8 cellular contexts compared by ENCODE assay signal in genomic region chr17:37047631-37048104, GRCh38.
DNase-seq lines count a peak whose midpoint lies in the region; ATAC-seq, FAIRE-seq and TF ChIP-seq lines count a peak whose summit lies in the region.

No MANE protein-coding gene starts in this region.

- H3K4me3 ChIP-seq in pancreas (no peak overlapping the region), tibial nerve (no peak overlapping the region)

- H3K27me3 ChIP-seq in pancreas (no peaks in the 10 kb centered on the region), tibial nerve (no peaks in the 10 kb centered on the region)

- peak overlapping the region; percentile 49 for H3K27ac Mint-ChIP-seq in activated naive CD4-positive, alpha-beta T cell treated with anti-CD3 and anti-CD28 coated beads, Interleukin-2, amount 10 ng/mL, durations not matched to agents 7 days and 5 days

- no peak for TF ChIP-seq EP300 in tibial nerve (IDR thresholded peaks at IDR 0.05)

- no peaks in the 10 kb centered on the region for H3K4me1 ChIP-seq in pancreas
- H3K4me1 ChIP-seq in tibial nerve: peaks cover 0 to 5% (median 0%) of the 10 kb centered on the region in 4 donors

- 6 to 9% methylated on average over 9 of the region's 9 CpGs for WGBS in pancreas, 2 donors
- 5 to 11% methylated on average over 9 of the region's 9 CpGs for WGBS in tibial nerve, 2 donors

- H3K27ac ChIP-seq in pancreas: no peak overlapping the region
- H3K27ac ChIP-seq in tibial nerve: no peak overlapping the region

- TF ChIP-seq CTCF in pancreas (IDR thresholded peaks at IDR 0.05) (peak; percentile 77 to 87 (median 80)), tibial nerve (IDR thresholded peaks at IDR 0.05) (peak; percentile 75 to 86 (median 81))

- peaks cover 10% of the 10 kb centered on the region for H3K4me1 Mint-ChIP-seq in activated naive CD4-positive, alpha-beta T cell treated with anti-CD3 and anti-CD28 coated beads, Interleukin-2, amount 10 ng/mL, durations not matched to agents 7 days and 5 days

- CTCF ChIA-PET in activated naive CD4-positive, alpha-beta T cell treated with anti-CD3 and anti-CD28 coated beads, Interleukin-2, amount 10 ng/mL, durations not matched to agents 7 days and 5 days (lab: Charles Lee): interaction anchor here (0.6 to 5.6 kb wide), 22 partner anchors 9 to 445 kb away, joined by 3 to 63 read pairs (median 3); partner anchors contain the start of genes AATF and MRM1

- no peak for FAIRE-seq in pancreas (lab: Jason Lieb, UNC)

- TF ChIP-seq POLR2A in tibial nerve (IDR thresholded peaks at IDR 0.05): no peak

- peak; percentile 85 for DNase-seq in GM03348 (ENCODE audit: low spot score)
- DNase-seq in NCI-H1092 (lab: John Stamatoyannopoulos, UW): peak; percentile 72
- peak; percentile 86 for DNase-seq in activated naive CD4-positive, alpha-beta T cell treated with anti-CD3 and anti-CD28 coated beads, Interleukin-2, amount 10 ng/mL, durations not matched to agents 7 days and 5 days
- DNase-seq in glomerular endothelial cell (ENCODE audit: extremely low read depth, low read depth, low spot score): peak; percentile 47
- DNase-seq in pancreas: peak; percentile 40 to 87 (median 72)
- DNase-seq in tibial nerve (ENCODE audit: low spot score in 2 of 2): peak; percentile 61 to 79

- ATAC-seq in SK-N-SH treated with all-trans-retinoic acid at 6 μM for 48 hours (peak; percentile 89), pancreas (peak; percentile 64 to 90 (median 88)), HG03571 (IDR thresholded peaks at IDR 0.05; ENCODE audit: unreplicated experiment) (no peak)

- H3K36me3 ChIP-seq in pancreas (no peaks in the 10 kb centered on the region), tibial nerve (peaks cover 0 to 10% (median 0%) of the 10 kb centered on the region in 3 donors)

- H3K9me3 Mint-ChIP-seq in activated naive CD4-positive, alpha-beta T cell treated with anti-CD3 and anti-CD28 coated beads, Interleukin-2, amount 10 ng/mL, durations not matched to agents 7 days and 5 days: no peaks in the 10 kb centered on the region

- H3K9me3 ChIP-seq in pancreas: no peaks in the 10 kb centered on the region
- no peaks in the 10 kb centered on the region for H3K9me3 ChIP-seq in tibial nerve

- H3K36me3 Mint-ChIP-seq in activated naive CD4-positive, alpha-beta T cell treated with anti-CD3 and anti-CD28 coated beads, Interleukin-2, amount 10 ng/mL, durations not matched to agents 7 days and 5 days: peaks cover 17% of the 10 kb centered on the region

- intact Hi-C loops in pancreas (cut with DNase I): loop anchor here in 2 of 3 donors (5.0 to 10.0 kb wide), 3 partner anchors 343 to 420 kb away; no protein-coding TSS in a partner anchor

- H3K4me3 Mint-ChIP-seq in activated naive CD4-positive, alpha-beta T cell treated with anti-CD3 and anti-CD28 coated beads, Interleukin-2, amount 10 ng/mL, durations not matched to agents 7 days and 5 days: no peak overlapping the region

- no peaks in the 10 kb centered on the region for H3K27me3 Mint-ChIP-seq in activated naive CD4-positive, alpha-beta T cell treated with anti-CD3 and anti-CD28 coated beads, Interleukin-2, amount 10 ng/mL, durations not matched to agents 7 days and 5 days

TF ChIP-seq in SK-N-SH treated with all-trans-retinoic acid at 6 μM for 48 hours, 23 proteins besides CTCF, POLR2A, EP300 and RAD21:
- TF ChIP-seq OSR1 (CRISPR knock-in tag; IDR thresholded peaks at IDR 0.05): no peak
- no peak for TF ChIP-seq SNAI2 (CRISPR knock-in tag; IDR thresholded peaks at IDR 0.05)
- no peak for TF ChIP-seq TOX (CRISPR knock-in tag; IDR thresholded peaks at IDR 0.05; ENCODE audit: borderline replicate concordance)
- no peak for TF ChIP-seq ZFP3 (CRISPR knock-in tag; IDR thresholded peaks at IDR 0.05)
- no peak for TF ChIP-seq BACH2 (CRISPR knock-in tag; IDR thresholded peaks at IDR 0.05; ENCODE audit: borderline replicate concordance)
- no peak for TF ChIP-seq RARB (CRISPR knock-in tag; IDR thresholded peaks at IDR 0.05)
- TF ChIP-seq ZNF70 (CRISPR knock-in tag; IDR thresholded peaks at IDR 0.05): no peak
- no peak for TF ChIP-seq TSHZ2 (CRISPR knock-in tag; IDR thresholded peaks at IDR 0.05)
- no peak for TF ChIP-seq ZC3H10 (CRISPR knock-in tag; IDR thresholded peaks at IDR 0.05)
- no peak for TF ChIP-seq ZNF565 (CRISPR knock-in tag; conservative IDR thresholded peaks at IDR 0.05; ENCODE audit: low read depth)
- TF ChIP-seq PPARA (CRISPR knock-in tag; IDR thresholded peaks at IDR 0.05; ENCODE audit: borderline replicate concordance): no peak
- no peak for TF ChIP-seq ARNTL (CRISPR knock-in tag; IDR thresholded peaks at IDR 0.05; ENCODE audit: borderline replicate concordance, low read depth)
- no peak for TF ChIP-seq PATZ1 (CRISPR knock-in tag; IDR thresholded peaks at IDR 0.05; ENCODE audit: borderline replicate concordance)
- no peak for TF ChIP-seq GLIS3 (CRISPR knock-in tag; IDR thresholded peaks at IDR 0.05)
- no peak for TF ChIP-seq CSDC2 (CRISPR knock-in tag; IDR thresholded peaks at IDR 0.05)
- no peak for TF ChIP-seq POU6F1 (CRISPR knock-in tag; IDR thresholded peaks at IDR 0.05; ENCODE audit: borderline replicate concordance, low read depth)
- no peak for TF ChIP-seq ZNF8 (CRISPR knock-in tag; IDR thresholded peaks at IDR 0.05)
- no peak for TF ChIP-seq CSRNP3 (CRISPR knock-in tag; IDR thresholded peaks at IDR 0.05)
- TF ChIP-seq ISL1 (CRISPR knock-in tag; IDR thresholded peaks at IDR 0.05): no peak
